1 cellular context compared by ENCODE assay signal in genomic region chr19:54102421-54103169, GRCh38.
TF ChIP-seq lines count a peak whose summit lies in the region.

NDUFA3 (plus strand) TSS chr19:54102855; CDS start chr19:54102879, 24 bp downstream.

TF ChIP-seq in HepG2, 621 proteins besides CTCF, POLR2A, EP300 and RAD21 (continued from another document and continues in another):
- TF ChIP-seq E2F2 (CRISPR knock-in tag; IDR thresholded peaks at IDR 0.05; ENCODE audit: borderline replicate concordance): peak; percentile 13; the same call in 1 of the 2 replicates
- peak; percentile 24; the same call in 1 of the 2 replicates for TF ChIP-seq NR2F6 (IDR thresholded peaks at IDR 0.05)
- peak; percentile 64 for TF ChIP-seq NR2F6 (CRISPR knock-in tag; IDR thresholded peaks at IDR 0.05)
- TF ChIP-seq ZHX2 (IDR thresholded peaks at IDR 0.05; ENCODE audit: low read depth): peak; percentile 89
- no peak for TF ChIP-seq ZHX2 (CRISPR knock-in tag; IDR thresholded peaks at IDR 0.05; ENCODE audit: borderline replicate concordance)
- TF ChIP-seq HOXA7 (CRISPR knock-in tag; IDR thresholded peaks at IDR 0.05): no peak
- TF ChIP-seq MTERF4 (CRISPR knock-in tag; IDR thresholded peaks at IDR 0.05): no peak
- no peak for TF ChIP-seq ZNF10 (CRISPR knock-in tag; IDR thresholded peaks at IDR 0.05; ENCODE audit: borderline replicate concordance, low read depth)
- no peak for TF ChIP-seq RARA (CRISPR knock-in tag; IDR thresholded peaks at IDR 0.05)
- peak; percentile 90 for TF ChIP-seq HMGXB3 (CRISPR knock-in tag; IDR thresholded peaks at IDR 0.05; ENCODE audit: borderline replicate concordance)
- no peak for TF ChIP-seq HNF1A (IDR thresholded peaks at IDR 0.05; ENCODE audit: low read depth)
- TF ChIP-seq HNF1A (CRISPR knock-in tag; IDR thresholded peaks at IDR 0.05; ENCODE audit: borderline replicate concordance): 0 out of 2 replicates have a peak, but pooled peaks have one; percentile 36
- no peak for TF ChIP-seq GPN1 (CRISPR knock-in tag; IDR thresholded peaks at IDR 0.05; ENCODE audit: borderline replicate concordance)
- TF ChIP-seq HNRNPLL (IDR thresholded peaks at IDR 0.05; ENCODE audit: low read depth, low read length, poor library complexity, severe bottlenecking): peak; percentile 49
- TF ChIP-seq ZNF335 (CRISPR knock-in tag; IDR thresholded peaks at IDR 0.05): peak; percentile 85; the same call in 1 of the 2 replicates
- peak; percentile 90 for TF ChIP-seq HDAC1 (CRISPR knock-in tag; IDR thresholded peaks at IDR 0.05)
- no peak for TF ChIP-seq AKNA (CRISPR knock-in tag; IDR thresholded peaks at IDR 0.05; ENCODE audit: borderline replicate concordance)
- peak; percentile 61; the same call in 1 of the 2 replicates for TF ChIP-seq TARDBP (CRISPR knock-in tag; IDR thresholded peaks at IDR 0.05)
- peak; percentile 85; the same call in 1 of the 2 replicates for TF ChIP-seq FOXK1 (CRISPR knock-in tag; IDR thresholded peaks at IDR 0.05; ENCODE audit: borderline replicate concordance, low read depth)
- peak; percentile 78 for TF ChIP-seq KDM5A (IDR thresholded peaks at IDR 0.05; ENCODE audit: borderline replicate concordance, low read length)
- no peak for TF ChIP-seq ZFAT (CRISPR knock-in tag; conservative IDR thresholded peaks at IDR 0.05)
- TF ChIP-seq HOMEZ (CRISPR knock-in tag; IDR thresholded peaks at IDR 0.05; ENCODE audit: low read depth): 0 out of 2 replicates have a peak, but pooled peaks have one; percentile 11
- no peak for TF ChIP-seq CCAR2 (optimal IDR thresholded peaks at IDR 0.05; ENCODE audit: low read depth, low read length)
- no peak for TF ChIP-seq ZNF20 (CRISPR knock-in tag; IDR thresholded peaks at IDR 0.05)
- TF ChIP-seq KLF9 (CRISPR knock-in tag; IDR thresholded peaks at IDR 0.05; ENCODE audit: low read depth): no peak
- peak; percentile 38; the same call in 1 of the 2 replicates for TF ChIP-seq BCL3 (CRISPR knock-in tag; IDR thresholded peaks at IDR 0.05)
- no peak for TF ChIP-seq KLF12 (CRISPR knock-in tag; IDR thresholded peaks at IDR 0.05; ENCODE audit: borderline replicate concordance)
- peak; percentile 67; the same call in 1 of the 2 replicates for TF ChIP-seq MIER3 (CRISPR knock-in tag; IDR thresholded peaks at IDR 0.05; ENCODE audit: borderline replicate concordance)
- TF ChIP-seq ZNF776 (CRISPR knock-in tag; IDR thresholded peaks at IDR 0.05): peak; percentile 70; the same call in 1 of the 2 replicates
